ENCODE assay signal across 1 cellular context in the genomic region with DNA sequence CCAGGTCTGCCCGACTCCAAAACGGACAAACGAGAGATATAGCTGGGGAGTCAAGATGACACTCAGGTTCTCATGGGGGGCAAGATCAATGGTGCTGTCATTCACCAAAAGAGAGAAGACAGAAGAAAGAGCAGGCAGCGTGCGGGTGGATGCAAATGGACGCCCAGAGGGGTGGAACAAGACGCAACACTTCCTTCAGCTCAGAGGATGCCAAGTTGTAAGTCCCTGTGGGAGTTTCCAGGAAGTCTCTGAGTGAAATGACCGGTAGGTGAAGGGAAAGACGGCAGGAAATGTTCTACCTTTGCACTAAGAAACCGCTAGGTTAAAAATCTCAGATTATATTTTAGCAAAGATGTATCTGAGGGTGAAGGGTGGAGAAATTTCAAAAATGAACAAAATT.
TF ChIP-seq lines count a peak whose summit lies in the region.

No MANE protein-coding gene starts in this region.

TF ChIP-seq in GM12878, 131 proteins besides CTCF, POLR2A, EP300 and RAD21:
- no peak for TF ChIP-seq CBX5 (IDR thresholded peaks at IDR 0.05; ENCODE audit: low read depth)
- no peak for TF ChIP-seq SMAD1 (IDR thresholded peaks at IDR 0.05; ENCODE audit: low read depth, partially characterized antibody)
- no peak for TF ChIP-seq RCOR1 (conservative IDR thresholded peaks at IDR 0.05; ENCODE audit: low read depth, low read length)
- TF ChIP-seq SREBF2 (IDR thresholded peaks at IDR 0.05; ENCODE audit: low read length): no peak
